In genomic region chr22:23218867-23219251, GRCh38 we compare ENCODE assay signal across 9 cellular contexts. TPM values are rescaled to one million over a fixed set of nuclear protein-coding genes. Genes with fewer than 3 reads are reported as not detected.
DNase-seq lines count a peak whose midpoint lies in the region; ATAC-seq and TF ChIP-seq lines count a peak whose summit lies in the region.
"Had no signal": no experiment of that assay in that cellular context is flagged by ENCODE, and none has a peak within 500 bp of the region (broad histone marks: within the 10 kb centered on the region; RNA-seq: fewer than 3 reads in every experiment).

No MANE protein-coding gene starts in this region.

- no peak for DNase-seq in CD4-positive, alpha-beta memory T cell
- DNase-seq in Jurkat, Clone E6-1 (ENCODE audit: low read depth, low spot score): no peak
- DNase-seq in SKM-1 treated with dmso at 0.1 percent for 144 hours (lab: John Stamatoyannopoulos, UW; ENCODE audit: unreplicated experiment) (peak; percentile 29), cardiac muscle cell (ENCODE audit: low read depth in 1 of 2, low spot score in 1 of 2) (peak; percentile 71 to 86), sciatic nerve (ENCODE audit: low spot score) (no peak), KG1 (lab: John Stamatoyannopoulos, UW) (no peak), dedifferentiated amniotic fluid mesenchymal stem cell (ENCODE audit: extremely low spot score) (no peak)
- no peak for DNase-seq in stimulated activated CD4-positive, alpha-beta T cell treated with anti-CD3 and anti-CD28 coated beads, Interleukin-4, amount 100 ng/mL, for 1 hour

- H3K36me3 Mint-ChIP-seq in CD4-positive, alpha-beta memory T cell: no peaks in the 10 kb centered on the region

- no peaks in the 10 kb centered on the region for H3K36me3 ChIP-seq in CD4-positive, alpha-beta memory T cell (ENCODE audit: insufficient read depth, low read length)
- H3K36me3 ChIP-seq in cardiac muscle cell: no peaks in the 10 kb centered on the region
- H3K36me3 ChIP-seq: adrenal gland had no signal

- H3K4me3 ChIP-seq in CD4-positive, alpha-beta memory T cell (ENCODE audit: low read length in 2 of 2): peak overlapping the region in 1 of 2 donors; percentile 33
- H3K4me3 ChIP-seq in Jurkat, Clone E6-1 (ENCODE audit: low read length): peak overlapping the region; percentile 62
- H3K4me3 ChIP-seq in cardiac muscle cell: no peak overlapping the region
- H3K4me3 ChIP-seq: adrenal gland had no signal

- peaks cover 0 to 1% (median 0%) of the 10 kb centered on the region in 8 donors for H3K9me3 Mint-ChIP-seq in CD4-positive, alpha-beta memory T cell

- peak overlapping the region; percentile 71 to 89 (median 82) for H3K4me3 Mint-ChIP-seq in CD4-positive, alpha-beta memory T cell

- TF ChIP-seq CTCF in cardiac muscle cell (IDR thresholded peaks at IDR 0.05; ENCODE audit: low read depth, low read length): no peak

- no peaks in the 10 kb centered on the region for H3K27me3 ChIP-seq in CD4-positive, alpha-beta memory T cell (ENCODE audit: insufficient read depth, low read length)
- H3K27me3 ChIP-seq in cardiac muscle cell: no peaks in the 10 kb centered on the region
- H3K27me3 ChIP-seq: adrenal gland had no signal

- H3K27me3 Mint-ChIP-seq in CD4-positive, alpha-beta memory T cell: no peaks in the 10 kb centered on the region

- intact Hi-C loops in CD4-positive, alpha-beta memory T cell (cut with micrococcal nuclease): loop anchor here (5.0 kb wide), 1 partner anchor 37 kb away; the partner anchor contains the start of gene BCR
- intact Hi-C loops in sciatic nerve (cut with DNase I): no loop called here

- POLR2A ChIA-PET in CD4-positive, alpha-beta memory T cell (lab: Charles Lee; ENCODE audit: partially characterized antibody): interaction anchor here (1.6 to 4.1 kb wide), 3 partner anchors 24 to 37 kb away, joined by 3 to 20 read pairs (median 13); partner anchors contain the start of gene BCR

- no peaks in the 10 kb centered on the region for H3K9me3 ChIP-seq in CD4-positive, alpha-beta memory T cell (ENCODE audit: control insufficient read depth in 1 of 2, low read length in 2 of 2)
- H3K9me3 ChIP-seq in cardiac muscle cell (ENCODE audit: low read depth): no peaks in the 10 kb centered on the region
- H3K9me3 ChIP-seq: adrenal gland had no signal

- CTCF ChIA-PET in CD4-positive, alpha-beta memory T cell (lab: Charles Lee; ENCODE audit: partially characterized antibody): interaction anchor here (1.0 to 1.3 kb wide), 3 partner anchors 8 to 40 kb away, joined by 3 read pairs; no protein-coding TSS in a partner anchor

- peaks cover 100% of the 10 kb centered on the region for H3K4me1 ChIP-seq in CD4-positive, alpha-beta memory T cell (ENCODE audit: insufficient read depth, low read length)
- peaks cover 36% of the 10 kb centered on the region for H3K4me1 ChIP-seq in cardiac muscle cell (ENCODE audit: low read depth)

- H3K4me1 Mint-ChIP-seq in CD4-positive, alpha-beta memory T cell: peaks cover 77 to 100% (median 95%) of the 10 kb centered on the region in 4 donors

- ATAC-seq in sciatic nerve: peak; percentile 72

- peak overlapping the region; percentile 44 for H3K27ac ChIP-seq in CD4-positive, alpha-beta memory T cell (ENCODE audit: low read depth, low read length)
- H3K27ac ChIP-seq in cardiac muscle cell: peak overlapping the region; percentile 76

- peak overlapping the region; percentile 85 to 96 (median 93) for H3K27ac Mint-ChIP-seq in CD4-positive, alpha-beta memory T cell

RNA-seq across cellular contexts. Expression of gene BCR, which starts 38.5 kb away (rescaled TPM):
- total RNA-seq in CD4-positive, alpha-beta memory T cell: 10 to 100 TPM; 75.3 to 75.6 TPM
- polyA plus RNA-seq in CD4-positive, alpha-beta memory T cell: 10 to 100 TPM in 1 of 2 donors, 1 to 10 TPM in 1; 3.3 to 27.0 TPM
- polyA plus RNA-seq in Jurkat, Clone E6-1 (2012; ENCODE audit: insufficient read depth, insufficient read length): 67.1 TPM
- 40.9 and 53.1 TPM in 2 replicates for total RNA-seq in cardiac muscle cell
- 30.1 and 30.9 TPM in 2 replicates for polyA plus RNA-seq in cardiac muscle cell
- 101 TPM for total RNA-seq in sciatic nerve

Comparison
In these comparisons a context has a peak if more than half of its experiments do, and no peak if none do; other contexts are left out.
1. DNase-seq: peak in SKM-1 treated with dmso at 0.1 percent for 144 hours (single experiment) and cardiac muscle cell (2 of 2); none in CD4-positive, alpha-beta memory T cell (0 of 5), Jurkat, Clone E6-1 (single experiment), sciatic nerve (single experiment), KG1 (single experiment), dedifferentiated amniotic fluid mesenchymal stem cell (single experiment) and stimulated activated CD4-positive, alpha-beta T cell treated with anti-CD3 and anti-CD28 coated beads, Interleukin-4, amount 100 ng/mL, for 1 hour (single experiment).